12 cellular contexts compared by ENCODE assay signal in the genomic region with DNA sequence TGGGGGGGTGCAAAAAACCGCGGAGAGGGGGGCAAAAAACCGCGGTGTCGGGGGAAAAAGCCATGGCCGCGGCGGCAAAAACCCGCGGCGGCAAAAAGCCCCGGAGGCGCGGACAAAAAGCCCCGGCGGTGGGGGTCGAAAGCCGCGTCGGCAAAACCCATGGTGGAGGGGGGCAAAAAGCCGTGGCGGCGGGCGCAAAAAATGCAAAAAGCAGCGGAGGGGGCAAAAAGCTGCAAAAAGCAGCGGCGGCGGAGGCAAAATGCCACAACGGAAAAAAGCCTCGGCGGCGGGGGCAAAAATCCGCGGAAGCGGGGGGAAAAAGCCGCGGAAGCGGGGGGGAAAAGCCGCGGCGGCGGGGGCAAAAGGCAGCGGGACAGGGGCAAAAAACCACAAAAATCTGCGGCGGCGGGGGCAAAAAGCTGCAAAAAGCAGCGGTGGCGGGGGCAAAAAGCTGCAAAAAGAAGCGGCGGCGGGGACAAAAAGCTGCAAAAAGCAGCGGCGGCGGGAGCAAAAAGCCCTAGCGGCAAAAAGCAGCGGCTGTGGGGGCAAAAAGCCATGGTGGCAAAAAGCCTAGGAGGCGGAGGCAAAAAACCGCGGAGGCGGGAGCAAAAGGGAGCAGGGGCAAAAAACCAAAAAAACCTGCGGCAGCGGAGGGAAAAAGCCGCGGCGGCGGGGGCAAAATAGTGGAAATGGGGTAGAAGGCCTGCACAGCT.
DNase-seq lines count a peak whose midpoint lies in the region; FAIRE-seq and TF ChIP-seq lines count a peak whose summit lies in the region.
"Had no signal": no experiment of that assay in that cellular context is flagged by ENCODE, and none has a peak within 500 bp of the region (broad histone marks: within the 10 kb centered on the region; RNA-seq: fewer than 3 reads in every experiment).

No MANE protein-coding gene starts in this region.

- H3K4me2 ChIP-seq in endothelial cell of umbilical vein (ENCODE audit: insufficient read depth, low read length) (no peak overlapping the region), parathyroid adenoma (ENCODE audit: low read length) (peak overlapping the region; percentile 51)

- no peaks in the 10 kb centered on the region for H3K79me2 ChIP-seq in endothelial cell of umbilical vein (ENCODE audit: control insufficient read depth, insufficient read depth, low read length)
- no peaks in the 10 kb centered on the region for H3K79me2 ChIP-seq in parathyroid adenoma

- no peaks in the 10 kb centered on the region for H3K9me1 ChIP-seq in endothelial cell of umbilical vein (replicated peaks; ENCODE audit: control insufficient read depth, extremely low read depth, insufficient read depth, low read length)

- no peak for TF ChIP-seq POLR2A in endothelial cell of umbilical vein (IDR thresholded peaks at IDR 0.05; ENCODE audit: low read depth, low read length)

- H3K36me3 ChIP-seq in BJ (ENCODE audit: control insufficient read depth, insufficient read depth, low read length) (no peaks in the 10 kb centered on the region), endothelial cell of umbilical vein (ENCODE audit: control insufficient read depth in 2 of 2, extremely low read depth in 1 of 2, insufficient read depth in 2 of 2, low read length in 2 of 2) (no peaks in the 10 kb centered on the region), parathyroid adenoma (ENCODE audit: control insufficient read depth, insufficient read depth, low read length) (no peaks in the 10 kb centered on the region)

- H3K9ac ChIP-seq in endothelial cell of umbilical vein (replicated peaks; ENCODE audit: extremely low read depth, insufficient read depth, low read length) (no peak overlapping the region), parathyroid adenoma (no peak overlapping the region)

- TF ChIP-seq CTCF in BJ (IDR thresholded peaks at IDR 0.05; ENCODE audit: insufficient read depth, low read depth, low read length): no peak
- no peak for TF ChIP-seq CTCF in endothelial cell of umbilical vein (IDR thresholded peaks at IDR 0.05; ENCODE audit: extremely low read depth in 1 of 2, insufficient read depth in 1 of 2, low read depth in 1 of 2, low read length in 2 of 2)
- TF ChIP-seq CTCF in parathyroid adenoma (IDR thresholded peaks at IDR 0.05): no peak
- TF ChIP-seq CTCF in progenitor cell of endocrine pancreas (IDR thresholded peaks at IDR 0.05; ENCODE audit: unreplicated experiment): no peak

- CTCF ChIA-PET in BJ (lab: Yijun Ruan, JAX): no interaction called here
- CTCF ChIA-PET in endothelial cell of umbilical vein (lab: Charles Lee): no interaction called here

- H3K4me3 Mint-ChIP-seq in progenitor cell of endocrine pancreas (ENCODE audit: low read depth): no peak overlapping the region
- H3K4me3 Mint-ChIP-seq: neural crest cell, type B pancreatic cell had no signal

- FAIRE-seq in endothelial cell of umbilical vein (lab: Jason Lieb, UNC): no peak

- H3K4me3 ChIP-seq in BJ (ENCODE audit: low read depth, low read length): peak overlapping the region; percentile 24
- H3K4me3 ChIP-seq in endothelial cell of umbilical vein (replicated peaks in 1 of 3; ENCODE audit: insufficient read depth in 1 of 3, low read depth in 1 of 3, low read length in 3 of 3): peak overlapping the region in 1 of 3 experiments; percentile 4
- H3K4me3 ChIP-seq in parathyroid adenoma (ENCODE audit: low read depth, low read length): peak overlapping the region; percentile 44

- H4K20me1 ChIP-seq in endothelial cell of umbilical vein (replicated peaks; ENCODE audit: control insufficient read depth, extremely low read depth, insufficient read depth, low read length): no peaks in the 10 kb centered on the region

- H3K9me3 ChIP-seq in endothelial cell of umbilical vein (replicated peaks; ENCODE audit: control insufficient read depth, insufficient read depth, low read length) (no peaks in the 10 kb centered on the region), parathyroid adenoma (ENCODE audit: control insufficient read depth, low read length) (no peaks in the 10 kb centered on the region)

- H3K4me1 Mint-ChIP-seq in progenitor cell of endocrine pancreas (ENCODE audit: low read depth): no peaks in the 10 kb centered on the region
- H3K4me1 Mint-ChIP-seq: neural crest cell had no signal

- H3K36me3 Mint-ChIP-seq in progenitor cell of endocrine pancreas (ENCODE audit: insufficient read depth): peaks cover 4% of the 10 kb centered on the region
- H3K36me3 Mint-ChIP-seq: type B pancreatic cell had no signal

- POLR2A ChIA-PET in BJ (lab: Charles Lee) (no interaction called here), endothelial cell of umbilical vein (lab: Charles Lee) (no interaction called here)

- H3K27ac Mint-ChIP-seq in progenitor cell of endocrine pancreas: no peak overlapping the region
- H3K27ac Mint-ChIP-seq: dendritic cell treated with granulocyte-macrophage colony-stimulating factor and Interleukin-4, amounts not matched to agents 40 ng/mL and 50 ng/mL, for 4 days; type B pancreatic cell had no signal

- H3K9me3 Mint-ChIP-seq in progenitor cell of endocrine pancreas (ENCODE audit: low read depth): peaks cover 34% of the 10 kb centered on the region
- H3K9me3 Mint-ChIP-seq: dendritic cell treated with granulocyte-macrophage colony-stimulating factor and Interleukin-4, amounts not matched to agents 40 ng/mL and 50 ng/mL, for 4 days; type B pancreatic cell had no signal

- no peak for DNase-seq in BJ (ENCODE audit: low read depth)
- DNase-seq in HuH-7.5 (ENCODE audit: low spot score): peak; percentile 0
- no peak for DNase-seq in endothelial cell of umbilical vein (ENCODE audit: low read depth, low spot score)
- no peak for DNase-seq in medulla oblongata (ENCODE audit: extremely low spot score)
- no peak for DNase-seq in progenitor cell of endocrine pancreas (ENCODE audit: low spot score, unreplicated experiment)
- DNase-seq in SHP77 treated with DMSO at 0.1 percent for 48 hours (lab: John Stamatoyannopoulos, UW): no peak
- no peak for DNase-seq in NCI-H2196 treated with DMSO at 0.1 percent for 48 hours (lab: John Stamatoyannopoulos, UW; ENCODE audit: unreplicated experiment)
- DNase-seq: DMS153 had no signal

- H3K4me1 ChIP-seq in endothelial cell of umbilical vein (ENCODE audit: control insufficient read depth, extremely low read depth, insufficient read depth, low read length) (no peaks in the 10 kb centered on the region), parathyroid adenoma (no peaks in the 10 kb centered on the region)

- H3K27ac ChIP-seq in endothelial cell of umbilical vein (ENCODE audit: insufficient read depth, low read depth, low read length) (no peak overlapping the region), parathyroid adenoma (no peak overlapping the region)

- intact Hi-C loops in endothelial cell of umbilical vein (cut with micrococcal nuclease): no loop called here

- no TSS peak for BruUV-seq in endothelial cell of umbilical vein (replicated peaks; lab: Mats Ljungman, UMichigan)

- dilution Hi-C loops in endothelial cell of umbilical vein (cut with MboI; ENCODE audit: extremely low pct_ligation_motif_present, low sequenced_read_pairs): no loop called here

- H3K27me3 ChIP-seq in BJ (ENCODE audit: control insufficient read depth, insufficient read depth, low read length) (0 out of 2 replicates have a peak, but pooled peaks cover 2% of the 10 kb centered on the region), endothelial cell of umbilical vein (ENCODE audit: control insufficient read depth in 2 of 2, insufficient read depth in 2 of 2, low read length in 2 of 2) (peaks cover 0 to 8% of the 10 kb centered on the region in 2 experiments), parathyroid adenoma (ENCODE audit: control insufficient read depth, insufficient read depth, low read length) (no peaks in the 10 kb centered on the region)

- no peaks in the 10 kb centered on the region for H3K27me3 Mint-ChIP-seq in progenitor cell of endocrine pancreas
- H3K27me3 Mint-ChIP-seq: type B pancreatic cell had no signal

- H2AFZ ChIP-seq in endothelial cell of umbilical vein (ENCODE audit: low read depth, low read length) (no peak overlapping the region), parathyroid adenoma (no peak overlapping the region)

TF ChIP-seq in endothelial cell of umbilical vein, 7 proteins besides CTCF, POLR2A, EP300 and RAD21:
- TF ChIP-seq GATA2 (IDR thresholded peaks at IDR 0.05; ENCODE audit: insufficient read depth, insufficient read length, low read depth, low read length) (no peak), FOS (IDR thresholded peaks at IDR 0.05; ENCODE audit: borderline replicate concordance, insufficient read depth, low read length) (no peak), EZH2 (IDR thresholded peaks at IDR 0.05; ENCODE audit: borderline replicate concordance, low read depth, low read length, severe bottlenecking) (peak; percentile 53)
TF ChIP-seq in endothelial cell of umbilical vein: peak in this region for 1.
